Comparison of ENCODE assay signal across 8 cellular contexts in genomic region chr20:57392130-57392445, GRCh38. TPM values are rescaled to one million over a fixed set of nuclear protein-coding genes. Genes with fewer than 3 reads are reported as not detected.
DNase-seq lines count a peak whose midpoint lies in the region; ATAC-seq and TF ChIP-seq lines count a peak whose summit lies in the region.

No MANE protein-coding gene starts in this region.

- TF ChIP-seq EP300 in upper lobe of left lung (IDR thresholded peaks at IDR 0.05), result no peak

- H3K4me1 ChIP-seq in right lobe of liver, result peaks cover 0 to 19% (median 0%) of the 10 kb centered on the region in 4 donors
- peaks cover 29 to 80% (median 55%) of the 10 kb centered on the region in 4 donors for H3K4me1 ChIP-seq in upper lobe of left lung

- H3K27ac ChIP-seq in right lobe of liver (peak overlapping the region in 2 of 3 donors; percentile 20 to 54), upper lobe of left lung (peak overlapping the region; percentile 62 to 91 (median 80))

- H3K4me3 Mint-ChIP-seq in activated naive CD4-positive, alpha-beta T cell treated with anti-CD3 and anti-CD28 coated beads, Interleukin-2, amount 50 U/mL, for 24 hours, result peak overlapping the region; percentile 93
- H3K4me3 Mint-ChIP-seq in activated naive CD8-positive, alpha-beta T cell treated with anti-CD3 and anti-CD28 coated beads, Interleukin-2, amount 50 U/mL, for 24 hours, result peak overlapping the region; percentile 90

- H3K9me3 ChIP-seq in right lobe of liver (no peaks in the 10 kb centered on the region), upper lobe of left lung (no peaks in the 10 kb centered on the region)

- 25% methylated on average over 6 of the region's 11 CpGs for WGBS in right lobe of liver (ENCODE audit: insufficient coverage, low coverage, low lambda C conversion rate, missing lambda C conversion rate)
- 21 to 25% methylated on average over 11 of the region's 11 CpGs for WGBS in upper lobe of left lung, 2 donors

- peak overlapping the region; percentile 92 for H3K27ac Mint-ChIP-seq in activated naive CD4-positive, alpha-beta T cell treated with anti-CD3 and anti-CD28 coated beads, Interleukin-2, amount 50 U/mL, for 24 hours
- peak overlapping the region; percentile 89 for H3K27ac Mint-ChIP-seq in activated naive CD8-positive, alpha-beta T cell treated with anti-CD3 and anti-CD28 coated beads, Interleukin-2, amount 50 U/mL, for 24 hours

- H3K27me3 Mint-ChIP-seq in activated naive CD4-positive, alpha-beta T cell treated with anti-CD3 and anti-CD28 coated beads, Interleukin-2, amount 50 U/mL, for 24 hours, result no peaks in the 10 kb centered on the region
- no peaks in the 10 kb centered on the region for H3K27me3 Mint-ChIP-seq in activated naive CD8-positive, alpha-beta T cell treated with anti-CD3 and anti-CD28 coated beads, Interleukin-2, amount 50 U/mL, for 24 hours

- intact Hi-C loops in right lobe of liver (cut with DNase I), result no loop called here

- peaks cover 11% of the 10 kb centered on the region for H3K36me3 Mint-ChIP-seq in activated naive CD4-positive, alpha-beta T cell treated with anti-CD3 and anti-CD28 coated beads, Interleukin-2, amount 50 U/mL, for 24 hours
- peaks cover 48% of the 10 kb centered on the region for H3K36me3 Mint-ChIP-seq in activated naive CD8-positive, alpha-beta T cell treated with anti-CD3 and anti-CD28 coated beads, Interleukin-2, amount 50 U/mL, for 24 hours (ENCODE audit: low read depth)

- ATAC-seq in activated naive CD8-positive, alpha-beta T cell treated with anti-CD3 and anti-CD28 coated beads, Interleukin-2, amount 50 U/mL, for 24 hours, result no peak
- ATAC-seq in right lobe of liver, result no peak
- ATAC-seq in upper lobe of left lung (ENCODE audit: low FRiP score in 2 of 2), result no peak
- no peak for ATAC-seq in HG03175 (IDR thresholded peaks at IDR 0.05; ENCODE audit: unreplicated experiment)

- no peaks in the 10 kb centered on the region for H3K36me3 ChIP-seq in right lobe of liver
- peaks cover 0 to 29% (median 15%) of the 10 kb centered on the region in 4 donors for H3K36me3 ChIP-seq in upper lobe of left lung

- peaks cover 57% of the 10 kb centered on the region for H3K4me1 Mint-ChIP-seq in activated naive CD4-positive, alpha-beta T cell treated with anti-CD3 and anti-CD28 coated beads, Interleukin-2, amount 50 U/mL, for 24 hours
- H3K4me1 Mint-ChIP-seq in activated naive CD8-positive, alpha-beta T cell treated with anti-CD3 and anti-CD28 coated beads, Interleukin-2, amount 50 U/mL, for 24 hours, result peaks cover 63% of the 10 kb centered on the region

- peak overlapping the region; percentile 35 to 70 (median 61) for H3K4me3 ChIP-seq in right lobe of liver
- peak overlapping the region; percentile 18 to 90 (median 88) for H3K4me3 ChIP-seq in upper lobe of left lung

- no peaks in the 10 kb centered on the region for H3K9me3 Mint-ChIP-seq in activated naive CD4-positive, alpha-beta T cell treated with anti-CD3 and anti-CD28 coated beads, Interleukin-2, amount 50 U/mL, for 24 hours
- no peaks in the 10 kb centered on the region for H3K9me3 Mint-ChIP-seq in activated naive CD8-positive, alpha-beta T cell treated with anti-CD3 and anti-CD28 coated beads, Interleukin-2, amount 50 U/mL, for 24 hours

- TF ChIP-seq CTCF in right lobe of liver (IDR thresholded peaks at IDR 0.05), result no peak
- no peak for TF ChIP-seq CTCF in upper lobe of left lung (IDR thresholded peaks at IDR 0.05)

- no peak for DNase-seq in activated naive CD4-positive, alpha-beta T cell (lab: John Stamatoyannopoulos, UW)
- DNase-seq in activated naive CD8-positive, alpha-beta T cell treated with anti-CD3 and anti-CD28 coated beads, Interleukin-2, amount 50 U/mL, for 24 hours, result no peak
- no peak for DNase-seq in right lobe of liver
- no peak for DNase-seq in upper lobe of left lung
- DNase-seq in stimulated activated CD4-positive, alpha-beta T cell treated with anti-CD3 and anti-CD28 coated beads, Interleukin-2, amount 100 ng/mL, for 48 hours, result no peak
- no peak for DNase-seq in NK-92 treated with Interleukin-12 subunit alpha and Interleukin-12 subunit beta, amount 100 ng/mL, for 24 hours (lab: John Stamatoyannopoulos, UW)

- H3K27me3 ChIP-seq in right lobe of liver, result no peaks in the 10 kb centered on the region
- H3K27me3 ChIP-seq in upper lobe of left lung, result no peaks in the 10 kb centered on the region

- no peak for TF ChIP-seq POLR2A in right lobe of liver (IDR thresholded peaks at IDR 0.05)
- no peak for TF ChIP-seq POLR2A in upper lobe of left lung (IDR thresholded peaks at IDR 0.05)

RNA-seq across cellular contexts. Expression of gene RBM38, which starts 0.9 kb away (rescaled TPM):
- total RNA-seq in right lobe of liver (10 to 100 TPM in 3 of 6 experiments, 1 to 10 TPM in 3; 3.9 to 16.9 (median 9.6) TPM), upper lobe of left lung (10 to 100 TPM; 14.7 to 27.5 (median 22.3) TPM)

RNA-seq across cellular contexts. Expression of gene RAE1, which starts 41.0 kb away (rescaled TPM):
- 10 to 100 TPM in 4 of 6 experiments, 1 to 10 TPM in 2; 8.6 to 22.1 (median 11.1) TPM for total RNA-seq in right lobe of liver
- 10 to 100 TPM; 10.1 to 31.0 (median 17.9) TPM for total RNA-seq in upper lobe of left lung
